ENCODE assay signal across 9 cellular contexts in the genomic region with DNA sequence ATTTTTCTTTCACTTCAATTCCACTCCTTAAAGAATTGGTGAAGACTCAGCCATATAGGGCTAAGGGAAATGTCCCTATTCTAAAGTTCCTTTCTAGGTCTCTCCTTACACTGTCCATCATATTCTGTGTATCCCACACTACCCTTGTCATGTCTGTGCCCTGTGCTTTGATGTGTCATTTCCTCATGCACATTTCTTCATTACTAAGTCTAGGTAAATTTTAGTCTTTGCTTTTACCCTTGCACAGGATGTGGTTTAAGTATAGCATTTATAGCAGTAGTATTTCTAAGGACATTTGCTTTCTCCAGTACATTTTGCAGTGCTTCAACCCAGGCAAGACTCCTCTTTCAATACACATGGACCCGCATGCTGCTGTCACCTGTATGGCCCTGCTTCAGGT.
DNase-seq lines count a peak whose midpoint lies in the region; ATAC-seq and TF ChIP-seq lines count a peak whose summit lies in the region.
"Had no signal": no experiment of that assay in that cellular context is flagged by ENCODE, and none has a peak within 500 bp of the region (broad histone marks: within the 10 kb centered on the region; RNA-seq: fewer than 3 reads in every experiment).

No MANE protein-coding gene starts in this region.

- H3K9me3 ChIP-seq in neural progenitor cell (ENCODE audit: low read depth) = no peaks in the 10 kb centered on the region

- H3K9ac ChIP-seq in neural progenitor cell = no peak overlapping the region

- H3K36me3 ChIP-seq in neural progenitor cell = no peaks in the 10 kb centered on the region

- no peaks in the 10 kb centered on the region for H4K20me1 ChIP-seq in neural progenitor cell (ENCODE audit: low read depth)

- H3K4me1 ChIP-seq in neural progenitor cell = no peaks in the 10 kb centered on the region

- no peaks in the 10 kb centered on the region for H3K27me3 ChIP-seq in neural progenitor cell

- peaks cover 37% of the 10 kb centered on the region for H3K4me1 Mint-ChIP-seq in activated T-cell treated with anti-CD3 and anti-CD28 coated beads, Interleukin-2, amount 50 U/mL, for 72 hours (ENCODE audit: low read depth)
- H3K4me1 Mint-ChIP-seq in neural progenitor cell = no peaks in the 10 kb centered on the region

- DNase-seq in GM12865 (ENCODE audit: low read depth) (peak; percentile 58), G401 (ENCODE audit: low spot score) (no peak), neural progenitor cell (ENCODE audit: low spot score) (no peak), NCI-H2029 treated with DMSO at 0.1 percent for 48 hours (lab: John Stamatoyannopoulos, UW) (no peak)
- peak; percentile 12 to 17 for DNase-seq in activated T-cell treated with anti-CD3 and anti-CD28 coated beads, Interleukin-2, amount 50 U/mL, for 72 hours
- DNase-seq in stimulated activated naive CD4-positive, alpha-beta T cell treated with Interleukin-2 at 50 U/mL for 16 hours (lab: John Stamatoyannopoulos, UW) = no peak
- DNase-seq: NCI-H1417 had no signal

- H3K27ac Mint-ChIP-seq in activated T-cell treated with anti-CD3 and anti-CD28 coated beads, Interleukin-2, amount 50 U/mL, for 72 hours = no peak overlapping the region
- H3K27ac Mint-ChIP-seq in neural progenitor cell = no peak overlapping the region

- peak overlapping the region; percentile 30 to 45 for H3K4me3 Mint-ChIP-seq in activated T-cell treated with anti-CD3 and anti-CD28 coated beads, Interleukin-2, amount 50 U/mL, for 72 hours
- no peak overlapping the region for H3K4me3 Mint-ChIP-seq in neural progenitor cell

- H3K36me3 Mint-ChIP-seq in activated T-cell treated with anti-CD3 and anti-CD28 coated beads, Interleukin-2, amount 50 U/mL, for 72 hours (ENCODE audit: insufficient read depth in 2 of 2) = peaks cover 0 to 2% of the 10 kb centered on the region in 2 donors
- no peaks in the 10 kb centered on the region for H3K36me3 Mint-ChIP-seq in neural progenitor cell

- no peak overlapping the region for H3K27ac ChIP-seq in neural progenitor cell

- H3F3A ChIP-seq in neural progenitor cell (ENCODE audit: low read depth) = no peaks in the 10 kb centered on the region

- H3K9me3 Mint-ChIP-seq in activated T-cell treated with anti-CD3 and anti-CD28 coated beads, Interleukin-2, amount 50 U/mL, for 72 hours = no peaks in the 10 kb centered on the region
- peaks cover 2% of the 10 kb centered on the region for H3K9me3 Mint-ChIP-seq in neural progenitor cell

- in situ Hi-C loops in G401 (cut with HindIII; ENCODE audit: low sequenced_read_pairs) = no loop called here

- no peak overlapping the region for H3K4me2 ChIP-seq in neural progenitor cell

- H2AFZ ChIP-seq in neural progenitor cell (replicated peaks) = no peak overlapping the region

- no peaks in the 10 kb centered on the region for H3K27me3 Mint-ChIP-seq in activated T-cell treated with anti-CD3 and anti-CD28 coated beads, Interleukin-2, amount 50 U/mL, for 72 hours (ENCODE audit: low read depth)
- no peaks in the 10 kb centered on the region for H3K27me3 Mint-ChIP-seq in neural progenitor cell (ENCODE audit: insufficient read depth, low read depth)

- H3K79me2 ChIP-seq in neural progenitor cell (ENCODE audit: low read depth) = no peaks in the 10 kb centered on the region

- H3K4me3 ChIP-seq in GM12865 (ENCODE audit: low read depth, low read length) (no peak overlapping the region), neural progenitor cell (no peak overlapping the region)

- TF ChIP-seq CTCF in GM12865 (IDR thresholded peaks at IDR 0.05; ENCODE audit: insufficient read depth, low read depth, low read length, missing control alignments) = no peak
- no peak for TF ChIP-seq CTCF in neural progenitor cell (IDR thresholded peaks at IDR 0.05)

- ATAC-seq in GM19468 (IDR thresholded peaks at IDR 0.05; ENCODE audit: extremely low read depth, unreplicated experiment) = peak; percentile 89
- peak; percentile 94 for ATAC-seq in HG03175 (IDR thresholded peaks at IDR 0.05; ENCODE audit: unreplicated experiment)
- ATAC-seq in activated T-cell treated with anti-CD3 and anti-CD28 coated beads, Interleukin-2, amount 50 U/mL, for 72 hours (replicated peaks in 1 of 2) = peak; percentile 100

Comparison
In these comparisons a context has a peak if more than half of its experiments do, and no peak if none do; other contexts are left out.
1. DNase-seq: peak in GM12865 (single experiment) and activated T-cell treated with anti-CD3 and anti-CD28 coated beads, Interleukin-2, amount 50 U/mL, for 72 hours (2 of 2); none in G401 (single experiment), neural progenitor cell (single experiment), NCI-H2029 treated with DMSO at 0.1 percent for 48 hours (single experiment) and stimulated activated naive CD4-positive, alpha-beta T cell treated with Interleukin-2 at 50 U/mL for 16 hours (single experiment).
2. Peak in every context shown above with its lines, with median percentiles within 50 percentile points of each other: ATAC-seq.